ENCODE assay signal across 24 cellular contexts in the genomic region with DNA sequence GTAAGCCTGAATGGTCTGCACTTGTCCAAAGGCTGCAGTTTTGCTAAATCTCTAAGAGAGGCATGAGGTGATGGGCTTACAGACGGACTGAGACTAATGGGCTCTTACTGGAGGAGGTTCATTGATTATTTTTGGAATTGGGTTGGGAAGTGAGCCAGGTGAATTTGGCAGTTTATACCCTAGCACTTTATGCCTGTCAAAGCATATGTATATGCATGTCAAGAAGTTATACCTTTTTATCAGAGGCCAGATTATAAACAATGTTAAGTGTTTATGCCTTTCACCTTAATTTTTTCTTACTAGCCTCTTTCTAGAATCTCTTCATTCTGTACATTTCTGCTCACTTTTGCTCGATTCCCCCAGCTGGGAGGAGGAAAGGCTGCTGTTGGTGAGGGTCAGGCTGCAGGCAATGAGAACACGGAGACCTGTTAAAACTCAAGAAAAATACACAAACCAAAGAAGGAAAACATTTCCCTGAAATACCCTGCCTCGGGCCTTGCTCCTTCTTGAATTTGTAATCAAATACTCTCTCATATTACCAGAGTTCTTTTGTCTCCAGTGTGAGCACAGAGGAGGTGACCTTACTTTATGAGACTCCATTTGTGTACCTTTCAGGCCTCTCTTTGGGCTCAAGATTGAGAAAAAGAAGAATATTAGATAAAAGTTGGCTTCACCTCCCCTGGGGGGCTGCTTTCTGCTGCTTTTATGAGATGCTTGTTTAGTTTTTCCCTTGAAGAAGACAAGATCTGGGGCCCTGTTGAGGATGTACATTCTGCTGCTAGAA. TPM values are rescaled to one million over a fixed set of nuclear protein-coding genes. Genes with fewer than 3 reads are reported as not detected.
DNase-seq lines count a peak whose midpoint lies in the region; ATAC-seq, FAIRE-seq and TF ChIP-seq lines count a peak whose summit lies in the region.
"Had no signal": no experiment of that assay in that cellular context is flagged by ENCODE, and none has a peak within 500 bp of the region (broad histone marks: within the 10 kb centered on the region; RNA-seq: fewer than 3 reads in every experiment).

No MANE protein-coding gene starts in this region.

- no peaks in the 10 kb centered on the region for H3K9me2 ChIP-seq in GM23338 (ENCODE audit: insufficient read depth)

- no peak overlapping the region for H2BK15ac ChIP-seq in IMR-90 (ENCODE audit: low read depth, low read length)

- no peak overlapping the region for H2BK20ac ChIP-seq in IMR-90 (ENCODE audit: low read depth, low read length)

- no peaks in the 10 kb centered on the region for H3K27me3 ChIP-seq in GM23338 (ENCODE audit: insufficient read depth)
- no peaks in the 10 kb centered on the region for H3K27me3 ChIP-seq in IMR-90 (ENCODE audit: control insufficient read depth, insufficient read depth, low read length)
- H3K27me3 ChIP-seq in K562 (ENCODE audit: control insufficient read depth in 2 of 2, insufficient read depth in 2 of 2, low read length in 2 of 2) = no peaks in the 10 kb centered on the region
- H3K27me3 ChIP-seq in esophagus muscularis mucosa = no peaks in the 10 kb centered on the region
- H3K27me3 ChIP-seq: BLaER1 treated with 17β-estradiol and CSF1 and Interleukin-3, amounts not matched to agents 10 nM and 100 nM; SJCRH30 had no signal

- dilution Hi-C loops in IMR-90 (cut with HindIII; ENCODE audit: low sequenced_read_pairs, unreplicated experiment) = no loop called here

- H3K9ac ChIP-seq in IMR-90 (ENCODE audit: low read depth, low read length) (no peak overlapping the region), K562 (ENCODE audit: insufficient read depth in 1 of 2, low read depth in 2 of 2, low read length in 2 of 2) (no peak overlapping the region)
- H3K9ac ChIP-seq: BLaER1 treated with 17β-estradiol and CSF1 and Interleukin-3, amounts not matched to agents 10 nM and 100 nM had no signal

- no peak for TF ChIP-seq RAD21 in IMR-90 (IDR thresholded peaks at IDR 0.05; ENCODE audit: low read length)
- no peak for TF ChIP-seq RAD21 in K562 (CRISPR knock-in tag; conservative IDR thresholded peaks at IDR 0.05 in 1 of 2, IDR thresholded peaks at IDR 0.05 in 1 of 2)

- no peak overlapping the region for H3K56ac ChIP-seq in IMR-90 (ENCODE audit: extremely low read depth, insufficient read depth, low read length)

- no peak for TF ChIP-seq CTCF in GM23338 (conservative IDR thresholded peaks at IDR 0.05; ENCODE audit: low read depth in 2 of 2)
- no peak for TF ChIP-seq CTCF in IMR-90 (conservative IDR thresholded peaks at IDR 0.05; ENCODE audit: low read depth, low read length)
- TF ChIP-seq CTCF in K562 (IDR thresholded peaks at IDR 0.05 in 2 of 3, conservative IDR thresholded peaks at IDR 0.05 in 1 of 3; ENCODE audit: insufficient read depth in 2 of 3, low read depth in 1 of 3, low read length in 3 of 3) = no peak
- no peak for TF ChIP-seq CTCF in osteocyte (IDR thresholded peaks at IDR 0.05)
- no peak for TF ChIP-seq CTCF in esophagus muscularis mucosa (IDR thresholded peaks at IDR 0.05)

- H3K79me1 ChIP-seq in IMR-90 (ENCODE audit: low read depth in 1 of 2, low read length in 2 of 2) = peaks cover 3 to 13% of the 10 kb centered on the region in 2 experiments

- CTCF ChIA-PET in IMR-90 (lab: Yijun Ruan, JAX) = no interaction called here
- CTCF ChIA-PET in K562 (lab: Yijun Ruan, JAX; ENCODE audit: low intra/inter-chr PET ratio) = no interaction called here

- H2BK5ac ChIP-seq in IMR-90 (ENCODE audit: low read depth, low read length, poor library complexity, severe bottlenecking) = no peak overlapping the region

- H3F3A ChIP-seq in GM23338 (replicated peaks; ENCODE audit: low read depth) = no peaks in the 10 kb centered on the region

- H3K4me1 Mint-ChIP-seq in GM23338 = no peaks in the 10 kb centered on the region
- peaks cover 9% of the 10 kb centered on the region for H3K4me1 Mint-ChIP-seq in osteocyte (ENCODE audit: unreplicated experiment)

- no peak overlapping the region for H3K14ac ChIP-seq in IMR-90 (replicated peaks; ENCODE audit: low read depth, low read length)

- peaks cover 79% of the 10 kb centered on the region for H3K36me3 ChIP-seq in GM23338 (ENCODE audit: insufficient read depth)
- H3K36me3 ChIP-seq in IMR-90 (ENCODE audit: control insufficient read depth, insufficient read depth, low read length) = peaks cover 32% of the 10 kb centered on the region
- peaks cover 93% of the 10 kb centered on the region for H3K36me3 ChIP-seq in K562 (ENCODE audit: control insufficient read depth, insufficient read depth, low read length)
- peaks cover 80 to 100% (median 89%) of the 10 kb centered on the region in 4 donors for H3K36me3 ChIP-seq in esophagus muscularis mucosa

- H2AFZ ChIP-seq in GM23338 = no peak overlapping the region
- H2AFZ ChIP-seq in IMR-90 (replicated peaks; ENCODE audit: low read length, poor library complexity) = no peak overlapping the region
- no peak overlapping the region for H2AFZ ChIP-seq in K562 (ENCODE audit: low read depth, low read length)

- POLR2A ChIA-PET in IMR-90 (lab: Charles Lee; ENCODE audit: unreplicated experiment) (no interaction called here), K562 (lab: Yijun Ruan, JAX) (interaction anchor here (0.7 to 1.1 kb wide), 2 partner anchors 10 to 13 kb away, joined by 3 read pairs; no protein-coding TSS in a partner anchor)

- in situ Hi-C loops in IMR-90 (cut with MboI; ENCODE audit: low sequenced_read_pairs) (no loop called here), K562 (cut with MboI) (no loop called here)

- H3K4me3 ChIP-seq in GM23338 = no peak overlapping the region
- no peak overlapping the region for H3K4me3 ChIP-seq in IMR-90 (ENCODE audit: insufficient read depth, low read depth, low read length)
- no peak overlapping the region for H3K4me3 ChIP-seq in K562
- no peak overlapping the region for H3K4me3 ChIP-seq in esophagus muscularis mucosa
- H3K4me3 ChIP-seq: BLaER1 treated with 17β-estradiol and CSF1 and Interleukin-3, amounts not matched to agents 10 nM and 100 nM; SJCRH30 had no signal

- H3K27ac ChIP-seq in GM23338 (ENCODE audit: low read depth) (no peak overlapping the region), IMR-90 (ENCODE audit: insufficient read depth, low read length) (peak overlapping the region; percentile 66; the same call in 1 of the 2 replicates), K562 (ENCODE audit: extremely low read depth, low read depth, low read length) (no peak overlapping the region), esophagus muscularis mucosa (replicated peaks in 1 of 4) (no peak overlapping the region)
- H3K27ac ChIP-seq: BLaER1 treated with 17β-estradiol and CSF1 and Interleukin-3, amounts not matched to agents 10 nM and 100 nM; SJCRH30 had no signal

- no TSS peak for BruUV-seq in IMR-90 (replicated peaks; lab: Mats Ljungman, UMichigan)
- BruUV-seq in K562 (replicated peaks; lab: Mats Ljungman, UMichigan) = TSS peak; percentile 18

- DNase-seq in GM23338 (ENCODE audit: low spot score) (no peak), IMR-90 (no peak), K562 (ENCODE audit: extremely low read depth in 1 of 4, low spot score in 3 of 4) (no peak), osteocyte (ENCODE audit: extremely low spot score, unreplicated experiment) (no peak), DMS79 treated with DMSO at 0.1 percent for 48 hours (lab: John Stamatoyannopoulos, UW) (no peak), esophagus muscularis mucosa (ENCODE audit: extremely low spot score) (no peak)
- DNase-seq: ACHN; Caco-2; CD4-positive, alpha-beta memory T cell; DMS 273 treated with DMSO at 0.1 percent for 48 hours; DND-41; GOT3; NCI-H1092; NCI-H1436; NCI-H187 treated with DMSO at 0.1 percent for 48 hours; NCI-H2107; NCI-H510A; NCI-H748 treated with DMSO at 0.1 percent for 48 hours; SJCRH30 had no signal

- 0 out of 2 replicates have a peak overlapping the region, but pooled peaks have one; percentile 31 for H3K27ac Mint-ChIP-seq in GM23338
- peak overlapping the region; percentile 65 for H3K27ac Mint-ChIP-seq in osteocyte (ENCODE audit: unreplicated experiment)

- H2AK5ac ChIP-seq in IMR-90 (ENCODE audit: low read depth, low read length) = no peak overlapping the region

- H3K23ac ChIP-seq in IMR-90 (ENCODE audit: low read depth, low read length) = no peak overlapping the region

- H2AK9ac ChIP-seq in IMR-90 (replicated peaks; ENCODE audit: low read depth, low read length, poor library complexity) = no peak overlapping the region

- H4K5ac ChIP-seq in IMR-90 (ENCODE audit: low read depth, low read length) = no peak overlapping the region; the same call in 1 of the 2 replicates

- H3K4me1 ChIP-seq in GM23338 (ENCODE audit: insufficient read depth) = no peaks in the 10 kb centered on the region
- peaks cover 9% of the 10 kb centered on the region; the same call in 1 of the 2 replicates for H3K4me1 ChIP-seq in IMR-90 (ENCODE audit: control insufficient read depth, insufficient read depth, low read length)
- no peaks in the 10 kb centered on the region for H3K4me1 ChIP-seq in K562 (replicated peaks in 1 of 2; ENCODE audit: control insufficient read depth in 2 of 2, insufficient read depth in 2 of 2, low read length in 2 of 2)
- no peaks in the 10 kb centered on the region for H3K4me1 ChIP-seq in esophagus muscularis mucosa
- H3K4me1 ChIP-seq: Caco-2, SJCRH30 had no signal

- TF ChIP-seq EP300 in K562 (IDR thresholded peaks at IDR 0.05; ENCODE audit: low read length) (no peak), esophagus muscularis mucosa (IDR thresholded peaks at IDR 0.05) (no peak)

- no peak overlapping the region for H2BK120ac ChIP-seq in IMR-90 (ENCODE audit: low read depth, low read length)

- ATAC-seq in GM23338 (no peak), IMR-90 (ENCODE audit: low read depth) (peak; percentile 24), K562 (no peak), HG03571 (IDR thresholded peaks at IDR 0.05; ENCODE audit: unreplicated experiment) (no peak)
- ATAC-seq: HCT116 had no signal

- H3K4me2 ChIP-seq in GM23338 (no peak overlapping the region), IMR-90 (ENCODE audit: low read depth, low read length) (no peak overlapping the region), K562 (ENCODE audit: insufficient read depth, low read length) (no peak overlapping the region)
- H3K4me2 ChIP-seq: BLaER1 treated with 17β-estradiol and CSF1 and Interleukin-3, amounts not matched to agents 10 nM and 100 nM had no signal

- H4K20me1 ChIP-seq in GM23338 (replicated peaks; ENCODE audit: insufficient read depth) (peaks cover 11% of the 10 kb centered on the region; the same call in 1 of the 2 replicates), IMR-90 (ENCODE audit: insufficient read depth, low read length) (no peaks in the 10 kb centered on the region), K562 (replicated peaks; ENCODE audit: control insufficient read depth, insufficient read depth, low read length) (no peaks in the 10 kb centered on the region)

- WGBS in IMR-90 (ENCODE audit: extremely low coverage in 2 of 2, insufficient read length in 1 of 2), 2 experiments = no CpG with 5 or more reads among the region's 4 CpGs
- 88% methylated on average over 4 of the region's 4 CpGs for WGBS in K562 (ENCODE audit: insufficient coverage, low coverage, missing lambda C conversion rate)
- 56% methylated on average over 4 of the region's 4 CpGs for WGBS in esophagus muscularis mucosa

- intact Hi-C loops in IMR-90 (cut with micrococcal nuclease) (no loop called here), K562 (cut with micrococcal nuclease) (no loop called here), esophagus muscularis mucosa (cut with DNase I) (no loop called here)

- H3K9me3 Mint-ChIP-seq in GM23338 = no peaks in the 10 kb centered on the region
- no peaks in the 10 kb centered on the region for H3K9me3 Mint-ChIP-seq in osteocyte (ENCODE audit: unreplicated experiment)

- FAIRE-seq in K562 (lab: Jason Lieb, UNC) = no peak
- FAIRE-seq: GM12892, RCC 7860 had no signal

- H3K4me3 Mint-ChIP-seq in GM23338 (no peak overlapping the region), osteocyte (ENCODE audit: unreplicated experiment) (no peak overlapping the region)
- H3K4me3 Mint-ChIP-seq: CD4-positive, alpha-beta memory T cell had no signal

- no peaks in the 10 kb centered on the region for H3K9me3 ChIP-seq in IMR-90 (ENCODE audit: control insufficient read depth, insufficient read depth, low read length)
- no peaks in the 10 kb centered on the region for H3K9me3 ChIP-seq in K562 (replicated peaks; ENCODE audit: control insufficient read depth, insufficient read depth, low read depth, low read length)
- no peaks in the 10 kb centered on the region for H3K9me3 ChIP-seq in esophagus muscularis mucosa
- H3K9me3 ChIP-seq: Caco-2, SJCRH30 had no signal

- no peak overlapping the region for H4K91ac ChIP-seq in IMR-90 (ENCODE audit: insufficient read depth, low read depth, low read length)

- no peaks in the 10 kb centered on the region; the same call in 1 of the 2 replicates for H3K9me1 ChIP-seq in IMR-90 (ENCODE audit: insufficient read depth, low read length)
- no peaks in the 10 kb centered on the region for H3K9me1 ChIP-seq in K562 (ENCODE audit: control insufficient read depth, insufficient read depth, low read length)

- no peaks in the 10 kb centered on the region for H3K79me2 ChIP-seq in GM23338 (replicated peaks; ENCODE audit: insufficient read depth)
- H3K79me2 ChIP-seq in K562 (ENCODE audit: control insufficient read depth, insufficient read depth, low read length) = no peaks in the 10 kb centered on the region

- no peak for TF ChIP-seq POLR2A in IMR-90 (IDR thresholded peaks at IDR 0.05; ENCODE audit: low read depth, low read length)
- TF ChIP-seq POLR2A in K562 (conservative IDR thresholded peaks at IDR 0.05) = no peak
- TF ChIP-seq POLR2A in esophagus muscularis mucosa (IDR thresholded peaks at IDR 0.05; ENCODE audit: low read depth) = no peak

- H3K4ac ChIP-seq in IMR-90 (ENCODE audit: low read depth, low read length) = no peak overlapping the region

- no peak overlapping the region; the same call in 1 of the 2 replicates for H3K18ac ChIP-seq in IMR-90 (ENCODE audit: low read depth, low read length)

- H3K36me3 Mint-ChIP-seq in GM23338 (ENCODE audit: low read depth) = peaks cover 91% of the 10 kb centered on the region
- H3K36me3 Mint-ChIP-seq in osteocyte (ENCODE audit: unreplicated experiment) = peaks cover 62% of the 10 kb centered on the region

- H3K27me3 Mint-ChIP-seq in GM23338 (ENCODE audit: insufficient read depth, low read depth, poor library complexity) = peaks cover 1% of the 10 kb centered on the region
- no peaks in the 10 kb centered on the region for H3K27me3 Mint-ChIP-seq in osteocyte (ENCODE audit: unreplicated experiment)
- H3K27me3 Mint-ChIP-seq: CD4-positive, alpha-beta memory T cell had no signal

- H4K8ac ChIP-seq in IMR-90 (ENCODE audit: low read depth in 2 of 2, low read length in 2 of 2) = no peak overlapping the region

RNA-seq across cellular contexts. Expression of gene NAT10, which starts 19.6 kb away (rescaled TPM):
- total RNA-seq in GM23338 (2014; rRNA removed; shearing (Covaris generic)) = 55.5 and 58.8 TPM in 2 replicates
- polyA plus RNA-seq in GM23338 (2016; fragmentation: Nextera tagmentation; extraction: Ambion mirVana) (44.1 and 47.6 TPM in 2 replicates), IMR-90 (2012; rRNA removed) (28.0 and 28.1 TPM in 2 replicates), K562 (2011; rRNA removed) (86.3 and 96.5 TPM in 2 replicates), K562 (2014; fragmentation: Illumina TruSeq; extraction: Trizol) (91.3 and 98.2 TPM in 2 replicates), K562 (2014; fragmentation: Nextera tagmentation; extraction: Ambion mirVana) (100 to 1,000 TPM in 1 of 2 experiments, 10 to 100 TPM in 1; 55.4 to 122 TPM), K562 (2014; rRNA removed) (62.4 and 73.4 TPM in 2 replicates)
- total RNA-seq in IMR-90 (2012; rRNA removed) (31.9 and 34.8 TPM in 2 replicates), K562 (2014; rRNA removed) (59.5 and 68.0 TPM in 2 replicates), K562 (2014; rRNA removed; fragmentation: Illumina TruSeq; extraction: Trizol) (69.0 and 71.1 TPM in 2 replicates), K562 (2015; rRNA removed; fragmentation: Illumina TruSeq; extraction: Trizol) (91.3 and 92.9 TPM in 2 replicates), K562 (2021) (125 and 127 TPM in 2 replicates), osteocyte (36.1 and 38.6 TPM in 2 replicates), esophagus muscularis mucosa (10 to 100 TPM; 19.9 to 27.2 (median 20.6) TPM)
- 13.6 and 19.4 TPM in 2 replicates for polyA plus RNA-seq in IMR-90 (2012; cell fraction: cytosol; rRNA removed)
- 37.8 and 53.4 TPM in 2 replicates for polyA plus RNA-seq in IMR-90 (2012; cell fraction: nucleus; rRNA removed; ENCODE audit: low replicate concordance)
- total RNA-seq in K562 (2011; cell fraction: chromatin; rRNA removed; ENCODE audit: low replicate concordance) = 165 and 174 TPM in 2 replicates
- 86.5 and 93.6 TPM in 2 replicates for total RNA-seq in K562 (2011; cell fraction: nucleolus; rRNA removed)
- 106 and 112 TPM in 2 replicates for total RNA-seq in K562 (2011; cell fraction: nucleoplasm; rRNA removed)
- 79.8 and 93.3 TPM in 2 replicates for polyA plus RNA-seq in K562 (2011; cell fraction: cytosol; rRNA removed)
- 120 and 143 TPM in 2 replicates for polyA plus RNA-seq in K562 (2011; cell fraction: nucleus; rRNA removed)
- 54.7 and 77.0 TPM in 2 replicates for polyA plus RNA-seq in K562 (2012)
- polyA minus RNA-seq in K562 (2011; rRNA and poly(A)+ RNA removed) = 131 and 145 TPM in 2 replicates
- polyA minus RNA-seq in K562 (2011; cell fraction: cytosol; rRNA and poly(A)+ RNA removed) = 100 and 108 TPM in 2 replicates
- polyA minus RNA-seq in K562 (2011; cell fraction: nucleus; rRNA and poly(A)+ RNA removed) = 60.0 and 82.5 TPM in 2 replicates
